11 cellular contexts compared by ENCODE assay signal in the genomic region with DNA sequence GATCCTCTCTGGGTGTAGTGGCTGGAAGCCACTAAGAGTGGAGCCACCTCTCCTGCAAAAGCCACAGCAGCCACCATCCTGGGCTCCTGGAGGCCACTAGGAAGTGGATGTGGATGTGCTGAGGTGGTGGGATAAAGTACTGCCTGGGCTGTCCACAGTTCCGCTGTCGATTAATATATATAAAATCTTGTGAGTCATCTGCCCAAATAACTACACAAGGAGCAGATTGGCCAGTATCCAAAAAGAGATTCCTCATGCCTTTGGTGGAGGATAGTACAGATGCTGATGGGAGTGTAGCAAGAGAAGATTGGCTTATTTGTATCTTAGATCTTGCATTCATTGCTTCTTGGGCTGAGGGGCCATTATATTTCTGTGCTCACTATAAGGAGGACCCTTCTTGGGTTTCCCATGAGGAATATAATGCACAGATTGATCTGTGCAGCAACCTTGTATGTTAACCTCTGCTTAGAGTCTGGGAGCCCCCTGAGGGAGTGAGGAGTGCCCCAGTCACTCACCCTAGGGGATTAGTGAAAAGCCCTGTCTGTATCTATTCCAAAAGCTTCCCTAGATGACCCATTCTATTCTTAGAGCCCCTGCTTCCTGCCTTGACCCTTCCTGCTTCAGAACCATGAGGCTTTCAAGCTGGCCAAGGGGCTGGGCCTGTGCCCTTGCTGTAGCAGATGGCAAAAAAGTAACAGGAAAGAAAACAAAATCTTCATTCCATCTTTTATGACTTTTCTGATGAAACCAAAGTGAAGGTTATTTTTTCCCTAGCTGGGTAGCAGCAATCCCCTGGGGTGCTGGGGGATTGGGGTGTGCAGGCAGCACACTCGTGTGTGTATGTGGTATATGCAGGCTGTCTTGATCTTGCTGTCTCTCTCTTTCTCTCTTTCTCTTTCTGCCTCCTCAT. TPM values are rescaled to one million over a fixed set of nuclear protein-coding genes. Genes with fewer than 3 reads are reported as not detected.
A peak's percentile ranks its signal among the peaks of the same experiment; 100 is the strongest.
DNase-seq lines count a peak whose midpoint lies in the region; ATAC-seq and TF ChIP-seq lines count a peak whose summit lies in the region.
"Had no signal": no experiment of that assay in that cellular context is flagged by ENCODE, and none has a peak within 500 bp of the region (broad histone marks: within the 10 kb centered on the region; RNA-seq: fewer than 3 reads in every experiment).

No MANE protein-coding gene starts in this region.

- H3K4me1 Mint-ChIP-seq in activated CD4-positive, alpha-beta T cell treated with anti-CD3 and anti-CD28 coated beads for 36 hours, result peaks cover 77% of the 10 kb centered on the region
- H3K4me1 Mint-ChIP-seq in activated T-helper 17 cell treated with anti-CD3 and anti-CD28 coated beads, Interleukin-2, amount 50 U/mL, for 72 hours, result peaks cover 48% of the 10 kb centered on the region

- H3K36me3 Mint-ChIP-seq in activated CD4-positive, alpha-beta T cell treated with anti-CD3 and anti-CD28 coated beads for 36 hours (ENCODE audit: low read depth), result peaks cover 19% of the 10 kb centered on the region
- peaks cover 85% of the 10 kb centered on the region for H3K36me3 Mint-ChIP-seq in activated T-helper 17 cell treated with anti-CD3 and anti-CD28 coated beads, Interleukin-2, amount 50 U/mL, for 72 hours (ENCODE audit: low read depth)

- no peak for TF ChIP-seq CTCF in gastroesophageal sphincter (IDR thresholded peaks at IDR 0.05)
- TF ChIP-seq CTCF in GM13976 (IDR thresholded peaks at IDR 0.05; ENCODE audit: borderline replicate concordance, control extremely low read depth, extremely low read depth, insufficient read depth, missing control alignments), result no peak

- H3K4me1 ChIP-seq in gastroesophageal sphincter (peaks cover 5 to 60% (median 28%) of the 10 kb centered on the region in 3 donors), subcutaneous abdominal adipose tissue (ENCODE audit: control insufficient read depth in 5 of 5, insufficient read depth in 5 of 5, low read length in 5 of 5) (peaks cover 3 to 74% (median 25%) of the 10 kb centered on the region in 5 donors)

- DNase-seq in activated CD4-positive, alpha-beta T cell treated with anti-CD3 and anti-CD28 coated beads for 36 hours, result no peak
- no peak for DNase-seq in activated CD4-positive, alpha-beta T cell treated with anti-CD3 and anti-CD28 coated beads for 4 hours
- DNase-seq in GM13976 (ENCODE audit: low spot score) (no peak), SHP77 (lab: John Stamatoyannopoulos, UW) (no peak)
- DNase-seq: activated T-cell treated with anti-CD3 and anti-CD28 coated beads, Interleukin-2, amount 50 U/mL, for 1 hour; NCI-H526 had no signal

- no peaks in the 10 kb centered on the region for H3K9me3 Mint-ChIP-seq in activated CD4-positive, alpha-beta T cell treated with anti-CD3 and anti-CD28 coated beads for 36 hours (ENCODE audit: low read depth)
- H3K9me3 Mint-ChIP-seq in activated T-helper 17 cell treated with anti-CD3 and anti-CD28 coated beads, Interleukin-2, amount 50 U/mL, for 72 hours, result no peaks in the 10 kb centered on the region

- peak overlapping the region; percentile 22 for H3K27ac Mint-ChIP-seq in activated CD4-positive, alpha-beta T cell treated with anti-CD3 and anti-CD28 coated beads for 36 hours
- peak overlapping the region; percentile 34 for H3K27ac Mint-ChIP-seq in activated T-helper 17 cell treated with anti-CD3 and anti-CD28 coated beads, Interleukin-2, amount 50 U/mL, for 72 hours

- WGBS in gastroesophageal sphincter (ENCODE audit: low coverage in 1 of 2), 2 donors, result 57 to 60% methylated on average over 1 of the region's 3 CpGs

- H3K36me3 ChIP-seq in gastroesophageal sphincter, result no peaks in the 10 kb centered on the region
- no peaks in the 10 kb centered on the region for H3K36me3 ChIP-seq in subcutaneous abdominal adipose tissue (ENCODE audit: control insufficient read depth in 5 of 5, insufficient read depth in 5 of 5, low read length in 5 of 5)

- POLR2A ChIA-PET in activated CD4-positive, alpha-beta T cell treated with anti-CD3 and anti-CD28 coated beads for 36 hours (lab: Charles Lee), result no interaction called here

- H3K27me3 Mint-ChIP-seq in activated CD4-positive, alpha-beta T cell treated with anti-CD3 and anti-CD28 coated beads for 36 hours, result no peaks in the 10 kb centered on the region
- H3K27me3 Mint-ChIP-seq in activated T-helper 17 cell treated with anti-CD3 and anti-CD28 coated beads, Interleukin-2, amount 50 U/mL, for 72 hours, result no peaks in the 10 kb centered on the region

- H3K4me3 ChIP-seq in gastroesophageal sphincter (no peak overlapping the region), subcutaneous abdominal adipose tissue (ENCODE audit: low read depth in 1 of 5, low read length in 5 of 5) (no peak overlapping the region)

- H3K27me3 ChIP-seq in gastroesophageal sphincter (no peaks in the 10 kb centered on the region), subcutaneous abdominal adipose tissue (ENCODE audit: control insufficient read depth in 5 of 5, insufficient read depth in 4 of 5, low read length in 5 of 5) (no peaks in the 10 kb centered on the region)

- TF ChIP-seq POLR2A in gastroesophageal sphincter (IDR thresholded peaks at IDR 0.05), result no peak

- in situ Hi-C loops in GM13976 (cut with MboI; ENCODE audit: low sequenced_read_pairs, unreplicated experiment), result no loop called here

- H3K9me3 ChIP-seq in gastroesophageal sphincter, result no peaks in the 10 kb centered on the region
- no peaks in the 10 kb centered on the region for H3K9me3 ChIP-seq in subcutaneous abdominal adipose tissue (ENCODE audit: control insufficient read depth in 5 of 5, low read length in 5 of 5)

- H3K4me3 Mint-ChIP-seq in activated CD4-positive, alpha-beta T cell treated with anti-CD3 and anti-CD28 coated beads for 36 hours, result no peak overlapping the region
- no peak overlapping the region for H3K4me3 Mint-ChIP-seq in activated T-helper 17 cell treated with anti-CD3 and anti-CD28 coated beads, Interleukin-2, amount 50 U/mL, for 72 hours

- peak overlapping the region in 3 of 4 donors; percentile 50 to 63 (median 51) for H3K27ac ChIP-seq in gastroesophageal sphincter
- H3K27ac ChIP-seq in subcutaneous abdominal adipose tissue (ENCODE audit: low read depth, low read length), result peak overlapping the region; percentile 25
- H3K27ac ChIP-seq: parathyroid adenoma had no signal

- TF ChIP-seq EP300 in gastroesophageal sphincter (IDR thresholded peaks at IDR 0.05), result no peak

- ATAC-seq in activated CD4-positive, alpha-beta T cell treated with anti-CD3 and anti-CD28 coated beads for 36 hours, result no peak
- ATAC-seq in activated T-helper 17 cell treated with anti-CD3 and anti-CD28 coated beads, Interleukin-2, amount 50 U/mL, for 72 hours (replicated peaks), result no peak
- ATAC-seq in gastroesophageal sphincter (peak; percentile 14), GM19463 (IDR thresholded peaks at IDR 0.05; ENCODE audit: unreplicated experiment) (no peak)

- CTCF ChIA-PET in activated CD4-positive, alpha-beta T cell treated with anti-CD3 and anti-CD28 coated beads for 36 hours (lab: Charles Lee), result interaction anchor here (0.6 to 1.5 kb wide), 4 partner anchors 26 to 106 kb away, joined by 3 to 5 read pairs (median 4); no protein-coding TSS in a partner anchor

- intact Hi-C loops in activated CD4-positive, alpha-beta T cell treated with anti-CD3 and anti-CD28 coated beads for 36 hours (cut with DNase I, micrococcal nuclease), result no loop called here

- peak overlapping the region in 1 of 5 donors; percentile 30 for H3K9ac ChIP-seq in subcutaneous abdominal adipose tissue (ENCODE audit: low read length in 5 of 5)
- H3K9ac ChIP-seq: parathyroid adenoma had no signal

RNA-seq across cellular contexts. Expression of a gene that starts 31.8 kb away (rescaled TPM):
- total RNA-seq in activated CD4-positive, alpha-beta T cell treated with anti-CD3 and anti-CD28 coated beads for 36 hours, result 10 to 100 TPM; 59.9 to 62.0 TPM
- 10 to 100 TPM; 69.0 to 75.5 TPM for total RNA-seq in activated T-helper 17 cell treated with anti-CD3 and anti-CD28 coated beads, Interleukin-2, amount 50 U/mL, for 72 hours
- total RNA-seq in gastroesophageal sphincter, result 10 to 100 TPM; 14.5 to 20.6 (median 17.3) TPM

RNA-seq across cellular contexts. Expression of a gene that starts 60.0 kb away (rescaled TPM):
- 10 to 100 TPM; 22.3 to 23.0 TPM for total RNA-seq in activated CD4-positive, alpha-beta T cell treated with anti-CD3 and anti-CD28 coated beads for 36 hours
- total RNA-seq in activated T-helper 17 cell treated with anti-CD3 and anti-CD28 coated beads, Interleukin-2, amount 50 U/mL, for 72 hours, result 10 to 100 TPM; 24.4 to 27.0 TPM
- total RNA-seq in gastroesophageal sphincter, result 100 to 1,000 TPM in 1 of 4 donors, 10 to 100 TPM in 3; 83.7 to 127 (median 95.8) TPM
